Comparison of ENCODE assay signal across 19 cellular contexts in the genomic region with DNA sequence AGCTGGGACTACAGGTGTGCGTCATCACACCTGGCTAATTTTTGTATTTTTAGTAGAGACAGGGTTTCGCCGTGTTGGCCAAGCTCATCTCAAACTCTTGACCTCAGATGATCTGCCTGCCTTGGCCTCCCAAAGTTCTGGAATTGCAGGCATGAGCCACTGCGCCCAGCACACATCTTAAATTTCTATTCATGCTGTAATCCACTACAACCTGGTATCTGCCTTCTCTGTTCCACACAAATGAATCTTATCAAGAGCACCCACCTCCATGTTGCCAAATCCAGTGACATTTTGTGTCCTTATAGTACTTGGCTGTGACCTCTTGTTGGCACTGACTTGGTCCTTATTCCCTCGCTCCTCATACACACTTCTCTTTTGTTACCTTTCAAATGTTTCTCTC. TPM values are rescaled to one million over a fixed set of nuclear protein-coding genes. Genes with fewer than 3 reads are reported as not detected.
DNase-seq lines count a peak whose midpoint lies in the region; TF ChIP-seq lines count a peak whose summit lies in the region.
"Had no signal": no experiment of that assay in that cellular context is flagged by ENCODE, and none has a peak within 500 bp of the region (broad histone marks: within the 10 kb centered on the region; RNA-seq: fewer than 3 reads in every experiment).

No MANE protein-coding gene starts in this region.

- peaks cover 2% of the 10 kb centered on the region; the same call in 1 of the 2 replicates for H3K27me3 Mint-ChIP-seq in H9 (ENCODE audit: low read depth)
- peaks cover 8% of the 10 kb centered on the region for H3K27me3 Mint-ChIP-seq in glutamatergic neuron (ENCODE audit: unreplicated experiment)
- H3K27me3 Mint-ChIP-seq in type B pancreatic cell: peaks cover 23% of the 10 kb centered on the region
- H3K27me3 Mint-ChIP-seq: B cell had no signal

- no CpG with 5 or more reads among the region's 5 CpGs for WGBS in H9 (ENCODE audit: extremely low coverage, insufficient read length, low lambda C conversion rate)

- H4K5ac ChIP-seq in H9 (ENCODE audit: insufficient read length, low read depth, low read length): no peak overlapping the region

- H3K23me2 ChIP-seq in H9 (ENCODE audit: insufficient read length, low read depth, low read length, poor library complexity, severe bottlenecking): no peaks in the 10 kb centered on the region

- no peak for TF ChIP-seq CTCF in H9 (conservative IDR thresholded peaks at IDR 0.05)
- no peak for TF ChIP-seq CTCF in glutamatergic neuron (IDR thresholded peaks at IDR 0.05; ENCODE audit: partially characterized antibody, unreplicated experiment)
- TF ChIP-seq CTCF in type B pancreatic cell (conservative IDR thresholded peaks at IDR 0.05): no peak

- H3K18ac ChIP-seq in H9 (ENCODE audit: insufficient read length, low read depth, low read length): no peak overlapping the region

- H3K27me3 ChIP-seq in H9 (ENCODE audit: insufficient read depth, low read length) (no peaks in the 10 kb centered on the region), Karpas-422 (ENCODE audit: low read length) (no peaks in the 10 kb centered on the region)
- H3K27me3 ChIP-seq: BLaER1 treated with 17β-estradiol and CSF1 and Interleukin-3, amounts not matched to agents 10 nM and 100 nM had no signal

- H3K9me2 ChIP-seq in Karpas-422 (replicated peaks; ENCODE audit: insufficient read depth, low read length): no peaks in the 10 kb centered on the region

- no peak overlapping the region; the same call in 1 of the 2 replicates for H3K4ac ChIP-seq in H9 (ENCODE audit: low read depth, low read length)

- H2AFZ ChIP-seq in H9 (ENCODE audit: low read length): no peak overlapping the region
- no peak overlapping the region for H2AFZ ChIP-seq in Karpas-422 (ENCODE audit: low read length)
- H2AFZ ChIP-seq: GM23248 had no signal

- H4K91ac ChIP-seq in H9 (ENCODE audit: insufficient read length, low read depth, low read length): no peak overlapping the region

- no peak overlapping the region for H3K56ac ChIP-seq in H9 (ENCODE audit: insufficient read length, low read depth, low read length)

- H3K79me2 ChIP-seq in H9 (ENCODE audit: insufficient read depth, low read length) (no peaks in the 10 kb centered on the region), Karpas-422 (ENCODE audit: low read length) (no peaks in the 10 kb centered on the region)

- H3K14ac ChIP-seq in H9 (ENCODE audit: insufficient read depth, low read length): no peak overlapping the region

- no peaks in the 10 kb centered on the region for H3K36me3 ChIP-seq in Karpas-422 (ENCODE audit: insufficient read depth, low read length)
- H3K36me3 ChIP-seq: BLaER1 treated with 17β-estradiol and CSF1 and Interleukin-3, amounts not matched to agents 10 nM and 100 nM had no signal

- H3K9me3 ChIP-seq in H9 (ENCODE audit: control insufficient read depth, low read depth, low read length) (no peaks in the 10 kb centered on the region), Karpas-422 (ENCODE audit: low read length) (no peaks in the 10 kb centered on the region)

- H3K23ac ChIP-seq in H9 (ENCODE audit: insufficient read length, low read depth, low read length): no peak overlapping the region

- no peak overlapping the region for H2BK15ac ChIP-seq in H9 (ENCODE audit: low read depth, low read length)

- H3K9ac ChIP-seq in H9 (ENCODE audit: extremely low read depth, insufficient read length, low read length) (no peak overlapping the region), Karpas-422 (ENCODE audit: low read length) (no peak overlapping the region)
- H3K9ac ChIP-seq: BLaER1 treated with 17β-estradiol and CSF1 and Interleukin-3, amounts not matched to agents 10 nM and 100 nM; GM23248 had no signal

- no peaks in the 10 kb centered on the region for H3K79me1 ChIP-seq in H9 (ENCODE audit: insufficient read depth, low read depth, low read length, poor library complexity, severe bottlenecking)

- H3K27ac ChIP-seq in H9 (ENCODE audit: insufficient read length, low read depth, low read length) (no peak overlapping the region), Karpas-422 (ENCODE audit: low read length) (no peak overlapping the region)
- H3K27ac ChIP-seq: GM23248, HL-60 had no signal

- peaks cover 32 to 35% of the 10 kb centered on the region in 2 experiments for H3K4me1 Mint-ChIP-seq in H9
- peaks cover 13% of the 10 kb centered on the region for H3K4me1 Mint-ChIP-seq in glutamatergic neuron (ENCODE audit: low read depth, unreplicated experiment)
- no peaks in the 10 kb centered on the region for H3K4me1 Mint-ChIP-seq in type B pancreatic cell (ENCODE audit: unreplicated experiment)

- H4K8ac ChIP-seq in H9 (replicated peaks; ENCODE audit: insufficient read length, low read depth, low read length): no peak overlapping the region

- H3K27ac Mint-ChIP-seq in H9 (peak overlapping the region in 2 of 3 experiments; percentile 58 to 97; a peak in 4 of 7 replicates), glutamatergic neuron (ENCODE audit: unreplicated experiment) (peak overlapping the region; percentile 82), type B pancreatic cell (peak overlapping the region; percentile 30)
- H3K27ac Mint-ChIP-seq: B cell; CD8-positive, alpha-beta memory T cell had no signal

- H3K9me3 Mint-ChIP-seq in H9: no peaks in the 10 kb centered on the region
- peaks cover 6% of the 10 kb centered on the region for H3K9me3 Mint-ChIP-seq in glutamatergic neuron (ENCODE audit: unreplicated experiment)
- H3K9me3 Mint-ChIP-seq in type B pancreatic cell: no peaks in the 10 kb centered on the region
- H3K9me3 Mint-ChIP-seq: CD8-positive, alpha-beta memory T cell had no signal

- H2BK5ac ChIP-seq in H9 (ENCODE audit: insufficient read length, low read length): no peak overlapping the region

- H3K36me3 Mint-ChIP-seq in H9 (ENCODE audit: insufficient read depth in 1 of 3, low read depth in 3 of 3) (no peaks in the 10 kb centered on the region; a peak in 1 of 7 replicates), glutamatergic neuron (ENCODE audit: unreplicated experiment) (no peaks in the 10 kb centered on the region), type B pancreatic cell (peaks cover 8% of the 10 kb centered on the region)

- H4K20me1 ChIP-seq in H9 (ENCODE audit: control insufficient read depth, insufficient read depth, insufficient read length) (no peaks in the 10 kb centered on the region), Karpas-422 (ENCODE audit: insufficient read depth, low read depth, low read length) (no peaks in the 10 kb centered on the region)
- H4K20me1 ChIP-seq: BLaER1 treated with 17β-estradiol and CSF1 and Interleukin-3, amounts not matched to agents 10 nM and 100 nM had no signal

- no peak for DNase-seq in H9
- peak; percentile 31 for DNase-seq in Karpas-422
- DNase-seq in glutamatergic neuron: no peak
- DNase-seq in type B pancreatic cell (ENCODE audit: extremely low spot score, unreplicated experiment): no peak
- no peak for DNase-seq in stimulated activated CD4-positive, alpha-beta T cell treated with anti-CD3 and anti-CD28 coated beads, Interleukin-15, amount 100 ng/mL, for 24 hours
- no peak for DNase-seq in NCI-H1417 (lab: John Stamatoyannopoulos, UW)
- DNase-seq in stimulated activated CD4-positive, alpha-beta T cell treated with anti-CD3 and anti-CD28 coated beads, Interleukin-1b, Interleukin-23, amount 100 ng/mL, for 48 hours: no peak
- DNase-seq: CD8-positive, alpha-beta memory T cell; COR-L47; DMS 273 treated with DMSO at 0.1 percent for 48 hours; DMS53; DND-41; EL; GM23248; H7; KG1 had no signal

- H3K4me2 ChIP-seq in H9 (ENCODE audit: insufficient read depth, insufficient read length, low read length) (no peak overlapping the region), Karpas-422 (ENCODE audit: low read depth, low read length, poor library complexity, severe bottlenecking) (no peak overlapping the region)

- H3K4me3 ChIP-seq in Karpas-422 (ENCODE audit: low read length): no peak overlapping the region
- H3K4me3 ChIP-seq: BLaER1 treated with 17β-estradiol and CSF1 and Interleukin-3, amounts not matched to agents 10 nM and 100 nM; GM23248 had no signal

- H3K4me1 ChIP-seq in H9 (ENCODE audit: insufficient read depth, low read length): 0 out of 2 replicates have a peak, but pooled peaks cover 2% of the 10 kb centered on the region
- peaks cover 3% of the 10 kb centered on the region for H3K4me1 ChIP-seq in Karpas-422 (ENCODE audit: low read length)

- no peak overlapping the region for H2BK20ac ChIP-seq in H9 (ENCODE audit: low read depth, low read length, poor library complexity, severe bottlenecking)

- H2AK5ac ChIP-seq in H9 (ENCODE audit: insufficient read length, low read length): no peak overlapping the region

- H3K4me3 Mint-ChIP-seq in H9 (no peak overlapping the region), glutamatergic neuron (ENCODE audit: unreplicated experiment) (peak overlapping the region; percentile 70), type B pancreatic cell (peak overlapping the region; percentile 5)
- H3K4me3 Mint-ChIP-seq: B cell; CD8-positive, alpha-beta memory T cell had no signal

- H2BK12ac ChIP-seq in H9 (ENCODE audit: insufficient read length, low read depth, low read length): no peak overlapping the region

- no peak overlapping the region for H2BK120ac ChIP-seq in H9 (ENCODE audit: low read depth, low read length, poor library complexity, severe bottlenecking)

- H3T11ph ChIP-seq in H9 (ENCODE audit: low read length): no peak overlapping the region

RNA-seq across cellular contexts. Expression of gene BICD1, which starts 5.8 kb away (rescaled TPM):
- 128 and 134 TPM in 2 replicates for total RNA-seq in H9 (2021)
- 39.6 and 55.7 TPM in 2 replicates for total RNA-seq in Karpas-422 (2014; rRNA removed; shearing (Covaris generic); ENCODE audit: low replicate concordance)
- 561 TPM for total RNA-seq in glutamatergic neuron (ENCODE audit: unreplicated experiment)
- 37.7 and 74.3 TPM in 2 replicates for total RNA-seq in type B pancreatic cell (ENCODE audit: low replicate concordance)

Comparison
In these comparisons a context has a peak if more than half of its experiments do, and no peak if none do; other contexts are left out.
1. H3K27ac Mint-ChIP-seq: peak in every context shown above with its lines; median percentile 82 in glutamatergic neuron; 78 in H9; 30 in type B pancreatic cell.
2. H3K4me3 Mint-ChIP-seq: peak in glutamatergic neuron (single experiment) and type B pancreatic cell (single experiment); none in H9 (0 of 2).